ENCODE assay signal across 1 cellular context in the genomic region with DNA sequence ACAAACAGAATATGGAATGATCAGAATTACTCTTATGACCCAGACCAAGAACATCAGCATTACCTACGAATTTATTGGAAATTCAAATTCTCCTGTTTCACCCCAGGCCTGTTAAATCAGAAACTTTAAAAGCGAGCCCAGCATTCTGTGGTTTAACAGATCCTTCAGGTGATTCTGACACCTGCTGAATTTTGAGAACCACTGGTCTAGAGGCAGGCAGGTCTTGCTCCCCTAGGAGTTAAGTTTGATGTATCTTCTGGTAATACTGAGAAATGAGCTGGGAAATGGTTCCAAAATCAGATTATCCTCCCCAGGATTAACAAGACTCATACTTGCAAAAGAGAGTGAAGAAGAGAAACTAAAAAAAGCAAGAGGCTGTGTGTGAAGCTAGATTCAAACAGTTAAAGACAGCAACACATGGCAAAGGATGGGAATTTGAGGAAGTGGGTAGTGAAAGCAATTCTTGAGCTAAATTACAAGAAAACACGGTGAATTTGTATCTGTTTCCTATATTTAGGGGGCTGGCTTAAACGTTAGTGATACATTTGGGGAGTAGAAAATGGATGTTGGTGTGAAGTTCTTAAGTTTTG.
TF ChIP-seq lines count a peak whose summit lies in the region.

No MANE protein-coding gene starts in this region.

TF ChIP-seq in WTC11, 78 proteins besides CTCF, POLR2A, EP300 and RAD21 (continued from another document):
- TF ChIP-seq, protein P1, sequence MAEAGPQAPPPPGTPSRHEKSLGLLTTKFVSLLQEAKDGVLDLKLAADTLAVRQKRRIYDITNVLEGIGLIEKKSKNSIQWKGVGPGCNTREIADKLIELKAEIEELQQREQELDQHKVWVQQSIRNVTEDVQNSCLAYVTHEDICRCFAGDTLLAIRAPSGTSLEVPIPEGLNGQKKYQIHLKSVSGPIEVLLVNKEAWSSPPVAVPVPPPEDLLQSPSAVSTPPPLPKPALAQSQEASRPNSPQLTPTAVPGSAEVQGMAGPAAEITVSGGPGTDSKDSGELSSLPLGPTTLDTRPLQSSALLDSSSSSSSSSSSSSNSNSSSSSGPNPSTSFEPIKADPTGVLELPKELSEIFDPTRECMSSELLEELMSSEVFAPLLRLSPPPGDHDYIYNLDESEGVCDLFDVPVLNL (CRISPR knock-in tag; IDR thresholded peaks at IDR 0.05; ENCODE audit: borderline replicate concordance, low read depth) = no peak
- TF ChIP-seq ZNF138 (CRISPR knock-in tag; conservative IDR thresholded peaks at IDR 0.05) = no peak
- TF ChIP-seq MXD4 (CRISPR knock-in tag; IDR thresholded peaks at IDR 0.05; ENCODE audit: borderline replicate concordance) = no peak
- no peak for TF ChIP-seq NFE2L1 (CRISPR knock-in tag; IDR thresholded peaks at IDR 0.05)
- no peak for TF ChIP-seq CREB1 (CRISPR knock-in tag; IDR thresholded peaks at IDR 0.05)
- TF ChIP-seq HMGA2 (CRISPR knock-in tag; IDR thresholded peaks at IDR 0.05) = no peak
- TF ChIP-seq JUN (CRISPR knock-in tag; IDR thresholded peaks at IDR 0.05) = no peak
- no peak for TF ChIP-seq NFYB (CRISPR knock-in tag; conservative IDR thresholded peaks at IDR 0.05; ENCODE audit: low read depth)
- TF ChIP-seq ZNF416 (CRISPR knock-in tag; IDR thresholded peaks at IDR 0.05) = no peak
TF ChIP-seq in WTC11: peak in this region for 0.
